ENCODE assay signal across 1 cellular context in the genomic region with DNA sequence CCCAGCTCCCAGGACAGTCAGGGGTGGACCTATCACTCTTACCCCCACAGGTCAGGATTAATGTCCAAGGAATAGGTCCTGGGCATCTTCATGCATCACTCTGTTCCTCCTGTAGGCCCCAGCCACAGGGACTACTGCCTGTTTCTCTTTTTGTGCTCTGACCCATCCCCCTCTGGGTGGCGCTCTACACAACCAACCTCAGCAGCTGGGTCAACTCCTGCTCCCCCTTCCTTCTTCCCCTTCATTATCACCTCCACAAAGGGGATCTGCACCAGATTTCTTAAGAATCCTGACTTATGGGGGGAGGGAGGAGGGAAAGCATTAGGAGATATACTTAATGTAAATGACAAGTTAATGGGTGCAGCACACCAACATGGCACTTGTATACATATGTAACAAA.
TF ChIP-seq lines count a peak whose summit lies in the region.

No MANE protein-coding gene starts in this region.

TF ChIP-seq in HepG2, 621 proteins besides CTCF, POLR2A, EP300 and RAD21:
- TF ChIP-seq SALL1 (CRISPR knock-in tag; IDR thresholded peaks at IDR 0.05), result no peak
- no peak for TF ChIP-seq GATA4 (IDR thresholded peaks at IDR 0.05; ENCODE audit: borderline replicate concordance, low read depth)
- no peak for TF ChIP-seq ATF7 (IDR thresholded peaks at IDR 0.05)
- TF ChIP-seq ATF7 (CRISPR knock-in tag; IDR thresholded peaks at IDR 0.05), result no peak
- TF ChIP-seq BHLHE40 (IDR thresholded peaks at IDR 0.05; ENCODE audit: low read length), result no peak
- TF ChIP-seq, protein P1, sequence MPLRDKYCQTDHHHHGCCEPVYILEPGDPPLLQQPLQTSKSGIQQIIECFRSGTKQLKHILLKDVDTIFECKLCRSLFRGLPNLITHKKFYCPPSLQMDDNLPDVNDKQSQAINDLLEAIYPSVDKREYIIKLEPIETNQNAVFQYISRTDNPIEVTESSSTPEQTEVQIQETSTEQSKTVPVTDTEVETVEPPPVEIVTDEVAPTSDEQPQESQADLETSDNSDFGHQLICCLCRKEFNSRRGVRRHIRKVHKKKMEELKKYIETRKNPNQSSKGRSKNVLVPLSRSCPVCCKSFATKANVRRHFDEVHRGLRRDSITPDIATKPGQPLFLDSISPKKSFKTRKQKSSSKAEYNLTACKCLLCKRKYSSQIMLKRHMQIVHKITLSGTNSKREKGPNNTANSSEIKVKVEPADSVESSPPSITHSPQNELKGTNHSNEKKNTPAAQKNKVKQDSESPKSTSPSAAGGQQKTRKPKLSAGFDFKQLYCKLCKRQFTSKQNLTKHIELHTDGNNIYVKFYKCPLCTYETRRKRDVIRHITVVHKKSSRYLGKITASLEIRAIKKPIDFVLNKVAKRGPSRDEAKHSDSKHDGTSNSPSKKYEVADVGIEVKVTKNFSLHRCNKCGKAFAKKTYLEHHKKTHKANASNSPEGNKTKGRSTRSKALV (CRISPR knock-in tag; IDR thresholded peaks at IDR 0.05), result no peak
- TF ChIP-seq, protein P2, sequence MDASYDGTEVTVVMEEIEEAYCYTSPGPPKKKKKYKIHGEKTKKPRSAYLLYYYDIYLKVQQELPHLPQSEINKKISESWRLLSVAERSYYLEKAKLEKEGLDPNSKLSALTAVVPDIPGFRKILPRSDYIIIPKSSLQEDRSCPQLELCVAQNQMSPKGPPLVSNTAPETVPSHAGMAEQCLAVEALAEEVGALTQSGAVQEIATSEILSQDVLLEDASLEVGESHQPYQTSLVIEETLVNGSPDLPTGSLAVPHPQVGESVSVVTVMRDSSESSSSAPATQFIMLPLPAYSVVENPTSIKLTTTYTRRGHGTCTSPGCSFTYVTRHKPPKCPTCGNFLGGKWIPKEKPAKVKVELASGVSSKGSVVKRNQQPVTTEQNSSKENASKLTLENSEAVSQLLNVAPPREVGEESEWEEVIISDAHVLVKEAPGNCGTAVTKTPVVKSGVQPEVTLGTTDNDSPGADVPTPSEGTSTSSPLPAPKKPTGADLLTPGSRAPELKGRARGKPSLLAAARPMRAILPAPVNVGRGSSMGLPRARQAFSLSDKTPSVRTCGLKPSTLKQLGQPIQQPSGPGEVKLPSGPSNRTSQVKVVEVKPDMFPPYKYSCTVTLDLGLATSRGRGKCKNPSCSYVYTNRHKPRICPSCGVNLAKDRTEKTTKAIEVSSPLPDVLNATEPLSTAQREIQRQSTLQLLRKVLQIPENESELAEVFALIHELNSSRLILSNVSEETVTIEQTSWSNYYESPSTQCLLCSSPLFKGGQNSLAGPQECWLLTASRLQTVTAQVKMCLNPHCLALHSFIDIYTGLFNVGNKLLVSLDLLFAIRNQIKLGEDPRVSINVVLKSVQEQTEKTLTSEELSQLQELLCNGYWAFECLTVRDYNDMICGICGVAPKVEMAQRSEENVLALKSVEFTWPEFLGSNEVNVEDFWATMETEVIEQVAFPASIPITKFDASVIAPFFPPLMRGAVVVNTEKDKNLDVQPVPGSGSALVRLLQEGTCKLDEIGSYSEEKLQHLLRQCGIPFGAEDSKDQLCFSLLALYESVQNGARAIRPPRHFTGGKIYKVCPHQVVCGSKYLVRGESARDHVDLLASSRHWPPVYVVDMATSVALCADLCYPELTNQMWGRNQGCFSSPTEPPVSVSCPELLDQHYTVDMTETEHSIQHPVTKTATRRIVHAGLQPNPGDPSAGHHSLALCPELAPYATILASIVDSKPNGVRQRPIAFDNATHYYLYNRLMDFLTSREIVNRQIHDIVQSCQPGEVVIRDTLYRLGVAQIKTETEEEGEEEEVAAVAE (CRISPR knock-in tag; IDR thresholded peaks at IDR 0.05; ENCODE audit: borderline replicate concordance), result no peak
- no peak for TF ChIP-seq ERF (CRISPR knock-in tag; IDR thresholded peaks at IDR 0.05)
- TF ChIP-seq ZNF672 (CRISPR knock-in tag; IDR thresholded peaks at IDR 0.05), result no peak
- TF ChIP-seq, protein P3, sequence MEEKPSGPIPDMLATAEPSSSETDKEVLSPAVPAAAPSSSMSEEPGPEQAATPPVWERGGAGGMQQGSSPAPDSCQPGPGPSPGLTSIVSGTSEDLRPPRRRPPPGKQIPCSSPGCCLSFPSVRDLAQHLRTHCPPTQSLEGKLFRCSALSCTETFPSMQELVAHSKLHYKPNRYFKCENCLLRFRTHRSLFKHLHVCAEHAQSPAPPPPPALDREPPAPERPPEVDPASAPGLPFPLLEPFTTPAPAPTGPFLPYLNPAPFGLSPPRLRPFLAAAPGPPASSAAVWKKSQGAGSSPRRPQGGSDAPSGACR (CRISPR knock-in tag; IDR thresholded peaks at IDR 0.05), result no peak
